ENCODE assay signal across 17 cellular contexts in genomic region chr10:60424971-60425370, GRCh38. TPM values are rescaled to one million over a fixed set of nuclear protein-coding genes. Genes with fewer than 3 reads are reported as not detected.
A peak's percentile ranks its signal among the peaks of the same experiment; 100 is the strongest.
DNase-seq lines count a peak whose midpoint lies in the region; ATAC-seq, FAIRE-seq and TF ChIP-seq lines count a peak whose summit lies in the region.
"Had no signal": no experiment of that assay in that cellular context is flagged by ENCODE, and none has a peak within 500 bp of the region (broad histone marks: within the 10 kb centered on the region; RNA-seq: fewer than 3 reads in every experiment).

No MANE protein-coding gene starts in this region.

- no peak for FAIRE-seq in A549 (lab: Jason Lieb, UNC)

- H3K4me2 ChIP-seq in A549 (peak overlapping the region; percentile 64), PC-9 (no peak overlapping the region)

- no peaks in the 10 kb centered on the region; the same call in 1 of the 2 replicates for H3K27me3 Mint-ChIP-seq in HFFc6 (ENCODE audit: insufficient read depth)
- H3K27me3 Mint-ChIP-seq in activated T-helper 17 cell treated with anti-CD3 and anti-CD28 coated beads, Interleukin-2, amount 50 U/mL, for 72 hours = no peaks in the 10 kb centered on the region
- H3K27me3 Mint-ChIP-seq: CD4-positive, CD25-positive, alpha-beta regulatory T cell; T-cell had no signal

- DNase-seq in A549 (ENCODE audit: low read depth in 1 of 2, low spot score in 1 of 2) = no peak
- no peak for DNase-seq in HFFc6
- DNase-seq in PC-9 = no peak
- DNase-seq in epithelial cell of prostate (ENCODE audit: low read depth, low spot score) = no peak
- DNase-seq in anterior cingulate cortex (lab: John Stamatoyannopoulos, UW) = no peak
- no peak for DNase-seq in prostate gland (ENCODE audit: low spot score)
- DNase-seq: ACHN; CD4-positive, CD25-positive, alpha-beta regulatory T cell; H7; Kasumi-1; NCI-H2081 treated with DMSO at 0.1 percent for 48 hours; NCI-H446 treated with DMSO at 0.1 percent for 48 hours; T-cell had no signal

- no peak overlapping the region for H2AFZ ChIP-seq in PC-9

- H3K27me3 ChIP-seq in PC-9 (ENCODE audit: insufficient read depth, low read depth) (no peaks in the 10 kb centered on the region), prostate gland (replicated peaks; ENCODE audit: insufficient read depth) (no peaks in the 10 kb centered on the region)
- H3K27me3 ChIP-seq: SJSA1 had no signal

- ATAC-seq in A549 (peak in 1 of 2 experiments; percentile 22; a peak in 2 of 6 replicates), GM18858 (IDR thresholded peaks at IDR 0.05; ENCODE audit: unreplicated experiment) (no peak)
- no peak for ATAC-seq in activated T-helper 17 cell treated with anti-CD3 and anti-CD28 coated beads, Interleukin-2, amount 50 U/mL, for 72 hours (replicated peaks)
- ATAC-seq: T-cell had no signal

- CTCF ChIA-PET in A549 (lab: Yijun Ruan, JAX) = interaction anchor here (1.0 to 2.1 kb wide), 5 partner anchors 10 to 216 kb away, joined by 3 to 6 read pairs (median 3); partner anchors contain the start of gene ANK3
- CTCF ChIA-PET in PC-9 (lab: Charles Lee) = no interaction called here

- H4K20me1 ChIP-seq in PC-9 (ENCODE audit: insufficient read depth) = no peaks in the 10 kb centered on the region

- POLR2A ChIA-PET in A549 (lab: Yijun Ruan, JAX) (no interaction called here), PC-9 (lab: Charles Lee; ENCODE audit: unreplicated experiment) (interaction anchor here (0.6 kb wide), 1 partner anchor 90 kb away, joined by 5 read pairs; no protein-coding TSS in a partner anchor)

- H3K9me2 ChIP-seq in PC-9 (ENCODE audit: insufficient read depth) = no peaks in the 10 kb centered on the region

- TF ChIP-seq CTCF in A549 (IDR thresholded peaks at IDR 0.05) (no peak), HFFc6 (IDR thresholded peaks at IDR 0.05) (no peak), PC-9 (conservative IDR thresholded peaks at IDR 0.05) (no peak), prostate gland (IDR thresholded peaks at IDR 0.05) (no peak)

- intact Hi-C loops in PC-9 (cut with micrococcal nuclease; ENCODE audit: unreplicated experiment) = no loop called here
- intact Hi-C loops in prostate gland (cut with DNase I) = no loop called here

- H3K4me3 ChIP-seq in A549 = no peak overlapping the region
- no peak overlapping the region for H3K4me3 ChIP-seq in PC-9
- no peak overlapping the region for H3K4me3 ChIP-seq in prostate gland
- H3K4me3 ChIP-seq: SJSA1 had no signal

- H3K4me3 Mint-ChIP-seq in HFFc6 = peak overlapping the region; percentile 16
- no peak overlapping the region for H3K4me3 Mint-ChIP-seq in activated T-helper 17 cell treated with anti-CD3 and anti-CD28 coated beads, Interleukin-2, amount 50 U/mL, for 72 hours
- H3K4me3 Mint-ChIP-seq: CD4-positive, CD25-positive, alpha-beta regulatory T cell; T-cell had no signal

- 64% methylated on average over 4 of the region's 4 CpGs for whole genome bisulfite sequencing in A549 (ENCODE audit: missing lambda C conversion rate)
- 44% methylated on average over 4 of the region's 4 CpGs for WGBS in prostate gland

- no peaks in the 10 kb centered on the region; the same call in 1 of the 2 replicates for H3K36me3 Mint-ChIP-seq in HFFc6 (ENCODE audit: low read depth)
- H3K36me3 Mint-ChIP-seq in activated T-helper 17 cell treated with anti-CD3 and anti-CD28 coated beads, Interleukin-2, amount 50 U/mL, for 72 hours (ENCODE audit: low read depth) = peaks cover 8% of the 10 kb centered on the region
- H3K36me3 Mint-ChIP-seq: CD4-positive, CD25-positive, alpha-beta regulatory T cell; T-cell had no signal

- H3K4me1 ChIP-seq in A549 (peaks cover 75% of the 10 kb centered on the region), PC-9 (replicated peaks; ENCODE audit: insufficient read depth) (peaks cover 38% of the 10 kb centered on the region), prostate gland (replicated peaks) (no peaks in the 10 kb centered on the region)

- H3K27ac ChIP-seq in A549 = peak overlapping the region; percentile 76 to 83
- H3K27ac ChIP-seq in PC-9 = peak overlapping the region; percentile 62; the same call in 1 of the 2 replicates
- H3K27ac ChIP-seq in epithelial cell of prostate = peak overlapping the region; percentile 55
- no peak overlapping the region for H3K27ac ChIP-seq in prostate gland
- H3K27ac ChIP-seq: RWPE1, SJSA1 had no signal

- peaks cover 69% of the 10 kb centered on the region for H3K4me1 Mint-ChIP-seq in HFFc6 (ENCODE audit: low read depth)
- H3K4me1 Mint-ChIP-seq in activated T-helper 17 cell treated with anti-CD3 and anti-CD28 coated beads, Interleukin-2, amount 50 U/mL, for 72 hours = no peaks in the 10 kb centered on the region
- H3K4me1 Mint-ChIP-seq: CD4-positive, CD25-positive, alpha-beta regulatory T cell had no signal

- no peaks in the 10 kb centered on the region for H3K9me3 Mint-ChIP-seq in HFFc6
- no peaks in the 10 kb centered on the region for H3K9me3 Mint-ChIP-seq in activated T-helper 17 cell treated with anti-CD3 and anti-CD28 coated beads, Interleukin-2, amount 50 U/mL, for 72 hours
- H3K9me3 Mint-ChIP-seq: CD4-positive, CD25-positive, alpha-beta regulatory T cell; T-cell had no signal

- no peaks in the 10 kb centered on the region for H3K79me2 ChIP-seq in PC-9 (ENCODE audit: low read depth)

- H3K27ac Mint-ChIP-seq in HFFc6 = no peak overlapping the region
- H3K27ac Mint-ChIP-seq in activated T-helper 17 cell treated with anti-CD3 and anti-CD28 coated beads, Interleukin-2, amount 50 U/mL, for 72 hours = no peak overlapping the region
- H3K27ac Mint-ChIP-seq: CD4-positive, CD25-positive, alpha-beta regulatory T cell; T-cell had no signal

- no peaks in the 10 kb centered on the region for H3K9me3 ChIP-seq in A549
- H3K9me3 ChIP-seq in PC-9 (ENCODE audit: insufficient read depth, low read depth) = no peaks in the 10 kb centered on the region
- H3K9me3 ChIP-seq in prostate gland = no peaks in the 10 kb centered on the region
- H3K9me3 ChIP-seq: SJSA1 had no signal

- TF ChIP-seq EP300 in A549 (IDR thresholded peaks at IDR 0.05) = no peak

- TF ChIP-seq RAD21 in A549 (conservative IDR thresholded peaks at IDR 0.05 in 1 of 2, IDR thresholded peaks at IDR 0.05 in 1 of 2) = no peak

- BruUV-seq in PC-9 (replicated peaks; lab: Mats Ljungman, UMichigan) = no TSS peak

- TF ChIP-seq POLR2A in A549 (IDR thresholded peaks at IDR 0.05; ENCODE audit: low read length) = no peak
- TF ChIP-seq POLR2A in prostate gland (IDR thresholded peaks at IDR 0.05) = no peak

- H3K36me3 ChIP-seq in PC-9 (ENCODE audit: low read depth) = no peaks in the 10 kb centered on the region; the same call in 1 of the 2 replicates
- H3K36me3 ChIP-seq in prostate gland = no peaks in the 10 kb centered on the region
- H3K36me3 ChIP-seq: SJSA1 had no signal

- H3F3A ChIP-seq in PC-9 (ENCODE audit: insufficient read depth, low read depth) = peaks cover 6% of the 10 kb centered on the region; the same call in 1 of the 2 replicates

TF ChIP-seq in A549, 52 proteins besides CTCF, POLR2A, EP300 and RAD21:
- TF ChIP-seq EHMT2 (IDR thresholded peaks at IDR 0.05; ENCODE audit: low read depth) (no peak), FOSL2 (IDR thresholded peaks at IDR 0.05) (no peak), FOSL2 (CRISPR knock-in tag; IDR thresholded peaks at IDR 0.05) (no peak), NPAS2 (CRISPR knock-in tag; IDR thresholded peaks at IDR 0.05; ENCODE audit: borderline replicate concordance) (no peak)

RNA-seq across cellular contexts. Expression of gene ANK3, which starts 35.3 kb away (rescaled TPM):
- polyA plus RNA-seq in A549 (2011; rRNA removed) = 5.4 and 5.9 TPM in 2 replicates
- 0.24 and 0.31 TPM in 2 replicates for polyA plus RNA-seq in A549 (2012; cell fraction: cytosol; rRNA removed)
- polyA plus RNA-seq in A549 (2012; cell fraction: nucleus; rRNA removed) = 0.28 and 0.70 TPM in 2 replicates
- 0.56 to 0.66 TPM (median 0.58 TPM) in 3 replicates for polyA plus RNA-seq in A549 (2017; fragmentation: RNase III; extraction: RNeasy Plus Mini Kit Qiagen cat#74134 plus additional on column Dnase treatment)
- polyA minus RNA-seq in A549 (2011; rRNA and poly(A)+ RNA removed) = 12.8 and 13.5 TPM in 2 replicates
- not detected for total RNA-seq in HFFc6 (2021; fragmentation: NEBNext Ultra II Directional; extraction: Animal tissue kit (Norgen Biotek cat#: 25700))
- 31.4 and 32.0 TPM in 2 replicates for total RNA-seq in PC-9 (2021)
- 10 to 100 TPM; 56.2 to 78.2 TPM for total RNA-seq in activated T-helper 17 cell treated with anti-CD3 and anti-CD28 coated beads, Interleukin-2, amount 50 U/mL, for 72 hours
- total RNA-seq in prostate gland = 10 to 100 TPM; 46.0 to 47.8 TPM

Comparison
In these comparisons a context has a peak if more than half of its experiments do, and no peak if none do; other contexts are left out.
1. H3K27ac ChIP-seq: peak in A549 (2 of 2), PC-9 (single experiment) and epithelial cell of prostate (single experiment); none in prostate gland (0 of 2).
2. RNA of gene ANK3, which starts 35.3 kb away (total RNA-seq): 56.2 to 78.2 TPM in activated T-helper 17 cell treated with anti-CD3 and anti-CD28 coated beads, Interleukin-2, amount 50 U/mL, for 72 hours, 46.0 to 47.8 TPM in prostate gland and 31.4 to 32.0 TPM in PC-9; not detected in HFFc6; every median in the first group is over 10 times any median in the second.